In the genomic region with DNA sequence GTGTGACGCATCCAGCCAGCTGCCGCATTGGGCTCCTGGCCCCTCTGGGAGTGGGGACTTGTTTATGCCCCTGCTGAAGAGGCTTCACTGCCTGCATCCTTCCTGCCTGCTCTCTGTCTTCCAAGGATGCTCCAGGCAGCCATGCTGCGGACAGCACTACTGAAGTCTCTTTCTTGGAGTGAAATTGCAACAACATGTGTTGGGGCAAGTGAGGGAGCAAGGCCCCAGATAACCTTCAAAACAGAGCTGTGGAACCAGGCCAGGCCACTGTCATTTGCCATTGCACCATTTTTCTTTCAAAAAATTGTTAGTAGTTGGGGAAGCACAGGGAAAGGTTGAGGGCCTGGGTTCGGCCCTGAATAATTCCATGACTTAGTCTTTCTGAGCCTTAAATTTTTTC, we compare ENCODE assay signal across 8 cellular contexts.
"Had no signal": no experiment of that assay in that cellular context is flagged by ENCODE, and none has a peak within 500 bp of the region (broad histone marks: within the 10 kb centered on the region; RNA-seq: fewer than 3 reads in every experiment).

No MANE protein-coding gene starts in this region.

- H3K4me3 ChIP-seq: GM23248, K562 had no signal

- ATAC-seq: K562 had no signal

- H2AFZ ChIP-seq: GM23248 had no signal

- DNase-seq: GM23248, H9, HCEC 1CT, KG1 had no signal

- FAIRE-seq: H1, H54, HTR-8/SVneo, K562 had no signal

- H3K27ac ChIP-seq: GM23248 had no signal

- H3K9ac ChIP-seq: GM23248 had no signal
